In genomic region chr2:10356459-10356851, GRCh38 we compare ENCODE assay signal across 17 cellular contexts. TPM values are rescaled to one million over a fixed set of nuclear protein-coding genes. Genes with fewer than 3 reads are reported as not detected.
DNase-seq lines count a peak whose midpoint lies in the region; ATAC-seq and TF ChIP-seq lines count a peak whose summit lies in the region.
"Had no signal": no experiment of that assay in that cellular context is flagged by ENCODE, and none has a peak within 500 bp of the region (broad histone marks: within the 10 kb centered on the region; RNA-seq: fewer than 3 reads in every experiment).

No MANE protein-coding gene starts in this region.

- H3K4me1 ChIP-seq in CD8-positive, alpha-beta memory T cell (ENCODE audit: insufficient read depth, low read length): peaks cover 12% of the 10 kb centered on the region
- H3K4me1 ChIP-seq in Panc1 (ENCODE audit: control insufficient read depth, insufficient read depth, low read length) (peaks cover 56% of the 10 kb centered on the region), neural progenitor cell (peaks cover 8% of the 10 kb centered on the region)
- H3K4me1 ChIP-seq: gastrocnemius medialis had no signal

- no peak overlapping the region for H3K9ac ChIP-seq in neural progenitor cell

- H3K9me3 ChIP-seq in CD8-positive, alpha-beta memory T cell (ENCODE audit: low read length): no peaks in the 10 kb centered on the region
- H3K9me3 ChIP-seq in Panc1 (ENCODE audit: control insufficient read depth, insufficient read depth, low read depth, low read length): no peaks in the 10 kb centered on the region
- no peaks in the 10 kb centered on the region for H3K9me3 ChIP-seq in neural progenitor cell (ENCODE audit: low read depth)
- H3K9me3 ChIP-seq: gastrocnemius medialis had no signal

- H3K27me3 Mint-ChIP-seq in CD8-positive, alpha-beta memory T cell: peaks cover 0 to 2% of the 10 kb centered on the region in 2 donors
- peaks cover 8% of the 10 kb centered on the region for H3K27me3 Mint-ChIP-seq in neural progenitor cell (ENCODE audit: insufficient read depth, low read depth)
- H3K27me3 Mint-ChIP-seq: memory B cell had no signal

- H3K9me3 Mint-ChIP-seq in CD8-positive, alpha-beta memory T cell: no peaks in the 10 kb centered on the region
- no peaks in the 10 kb centered on the region for H3K9me3 Mint-ChIP-seq in neural progenitor cell
- H3K9me3 Mint-ChIP-seq: activated naive CD4-positive, alpha-beta T cell treated with anti-CD3 and anti-CD28 coated beads for 36 hours; memory B cell; natural killer cell had no signal

- TF ChIP-seq CTCF in Panc1 (IDR thresholded peaks at IDR 0.05) (no peak), neural progenitor cell (IDR thresholded peaks at IDR 0.05) (no peak)

- H3K4me1 Mint-ChIP-seq in CD8-positive, alpha-beta memory T cell: peaks cover 37 to 79% (median 55%) of the 10 kb centered on the region in 3 donors
- H3K4me1 Mint-ChIP-seq in neural progenitor cell: peaks cover 30% of the 10 kb centered on the region

- no peak overlapping the region for H2AFZ ChIP-seq in neural progenitor cell (replicated peaks)

- no peaks in the 10 kb centered on the region for H3K79me2 ChIP-seq in neural progenitor cell (ENCODE audit: low read depth)

- peaks cover 7% of the 10 kb centered on the region for H3K36me3 ChIP-seq in CD8-positive, alpha-beta memory T cell (ENCODE audit: insufficient read depth, low read length)
- H3K36me3 ChIP-seq in Panc1 (ENCODE audit: control insufficient read depth, insufficient read depth, low read length): no peaks in the 10 kb centered on the region
- H3K36me3 ChIP-seq in neural progenitor cell: no peaks in the 10 kb centered on the region
- H3K36me3 ChIP-seq: gastrocnemius medialis had no signal

- DNase-seq in activated T-cell treated with anti-CD3 and anti-CD28 coated beads for 1 hour (ENCODE audit: low read depth) (peak; percentile 12), Panc1 (ENCODE audit: low read depth, low spot score) (no peak), neural progenitor cell (ENCODE audit: low spot score) (no peak), NAMALWA (ENCODE audit: low spot score) (no peak), SW480 (ENCODE audit: low spot score) (no peak)
- DNase-seq in activated T-cell treated with anti-CD3 and anti-CD28 coated beads, Interleukin-2, amount 50 U/mL, for 48 hours: no peak
- DNase-seq in CD8-positive, alpha-beta memory T cell: no peak
- DNase-seq: activated CD4-positive, alpha-beta T cell treated with anti-CD3 and anti-CD28 coated beads for 48 hours; activated naive CD4-positive, alpha-beta T cell treated with anti-CD3 and anti-CD28 coated beads for 36 hours; cerebellar nuclear complex; effector CD4-positive, alpha-beta T cell; gastrocnemius medialis; GDM1; natural killer cell; stimulated activated naive CD4-positive, alpha-beta T cell treated with Interleukin-2 at 50 U/mL for 16 hours had no signal

- H3K36me3 Mint-ChIP-seq in CD8-positive, alpha-beta memory T cell: peaks cover 0 to 39% (median 10%) of the 10 kb centered on the region in 3 donors
- H3K36me3 Mint-ChIP-seq in neural progenitor cell: peaks cover 2% of the 10 kb centered on the region
- H3K36me3 Mint-ChIP-seq: natural killer cell had no signal

- ATAC-seq in Panc1 (no peak), HG02798 (IDR thresholded peaks at IDR 0.05; ENCODE audit: poor library complexity, unreplicated experiment) (no peak)
- ATAC-seq: gastrocnemius medialis, natural killer cell had no signal

- no peaks in the 10 kb centered on the region for H4K20me1 ChIP-seq in neural progenitor cell (ENCODE audit: low read depth)

- H3K4me3 Mint-ChIP-seq in CD8-positive, alpha-beta memory T cell: peak overlapping the region in 1 of 7 donors; percentile 30
- no peak overlapping the region for H3K4me3 Mint-ChIP-seq in neural progenitor cell
- H3K4me3 Mint-ChIP-seq: activated naive CD4-positive, alpha-beta T cell treated with anti-CD3 and anti-CD28 coated beads for 36 hours; memory B cell; natural killer cell had no signal

- BruUV-seq in Panc1 (replicated peaks; lab: Mats Ljungman, UMichigan): no TSS peak

- POLR2A ChIA-PET in CD8-positive, alpha-beta memory T cell (lab: Charles Lee): no interaction called here
- POLR2A ChIA-PET in Panc1 (lab: Charles Lee): no interaction called here

- intact Hi-C loops in Panc1 (cut with micrococcal nuclease; ENCODE audit: unreplicated experiment): no loop called here

- CTCF ChIA-PET in CD8-positive, alpha-beta memory T cell (lab: Charles Lee): no interaction called here
- CTCF ChIA-PET in Panc1 (lab: Charles Lee): interaction anchor here (0.8 kb wide), 1 partner anchor 14 kb away, joined by 3 read pairs; no protein-coding TSS in a partner anchor

- no peak overlapping the region for H3K4me2 ChIP-seq in neural progenitor cell

- H3K27ac Mint-ChIP-seq in CD8-positive, alpha-beta memory T cell: peak overlapping the region in 6 of 8 donors; percentile 19 to 77 (median 30)
- H3K27ac Mint-ChIP-seq in neural progenitor cell: peak overlapping the region; percentile 36
- H3K27ac Mint-ChIP-seq: activated naive CD4-positive, alpha-beta T cell treated with anti-CD3 and anti-CD28 coated beads for 36 hours had no signal

- no peaks in the 10 kb centered on the region for H3K27me3 ChIP-seq in CD8-positive, alpha-beta memory T cell (ENCODE audit: insufficient read depth, low read length, poor library complexity, severe bottlenecking)
- no peaks in the 10 kb centered on the region for H3K27me3 ChIP-seq in Panc1 (ENCODE audit: control insufficient read depth, insufficient read depth, low read length)
- H3K27me3 ChIP-seq in neural progenitor cell: no peaks in the 10 kb centered on the region
- H3K27me3 ChIP-seq: gastrocnemius medialis had no signal

- in situ Hi-C loops in Panc1 (cut with HindIII; ENCODE audit: low pct_unique_long_range_greater_than_20kb, low sequenced_read_pairs): no loop called here

- H3K4me3 ChIP-seq in CD8-positive, alpha-beta memory T cell (ENCODE audit: low read length): no peak overlapping the region
- H3K4me3 ChIP-seq in Panc1 (ENCODE audit: low read depth in 2 of 2, low read length in 2 of 2) (no peak overlapping the region), neural progenitor cell (no peak overlapping the region)
- H3K4me3 ChIP-seq: gastrocnemius medialis had no signal

- no peaks in the 10 kb centered on the region for H3F3A ChIP-seq in neural progenitor cell (ENCODE audit: low read depth)

- H3K27ac ChIP-seq in CD8-positive, alpha-beta memory T cell (ENCODE audit: low read depth, low read length): no peak overlapping the region
- peak overlapping the region; percentile 68; the same call in 1 of the 2 replicates for H3K27ac ChIP-seq in Panc1 (ENCODE audit: low read length)
- H3K27ac ChIP-seq in neural progenitor cell: no peak overlapping the region
- H3K27ac ChIP-seq: gastrocnemius medialis had no signal

RNA-seq across cellular contexts. Expression of gene HPCAL1, which starts 53.8 kb away (rescaled TPM):
- 10 to 100 TPM; 44.1 to 47.6 TPM for total RNA-seq in CD8-positive, alpha-beta memory T cell
- 96.3 TPM for polyA plus RNA-seq in CD8-positive, alpha-beta memory T cell
- total RNA-seq in Panc1 (2021; ENCODE audit: unreplicated experiment) (234 TPM), neural progenitor cell (ENCODE audit: low replicate concordance) (3.7 and 8.0 TPM in 2 replicates)
- polyA plus RNA-seq in Panc1 (2012; ENCODE audit: insufficient read length): 556 TPM
